1 cellular context compared by ENCODE assay signal in the genomic region with DNA sequence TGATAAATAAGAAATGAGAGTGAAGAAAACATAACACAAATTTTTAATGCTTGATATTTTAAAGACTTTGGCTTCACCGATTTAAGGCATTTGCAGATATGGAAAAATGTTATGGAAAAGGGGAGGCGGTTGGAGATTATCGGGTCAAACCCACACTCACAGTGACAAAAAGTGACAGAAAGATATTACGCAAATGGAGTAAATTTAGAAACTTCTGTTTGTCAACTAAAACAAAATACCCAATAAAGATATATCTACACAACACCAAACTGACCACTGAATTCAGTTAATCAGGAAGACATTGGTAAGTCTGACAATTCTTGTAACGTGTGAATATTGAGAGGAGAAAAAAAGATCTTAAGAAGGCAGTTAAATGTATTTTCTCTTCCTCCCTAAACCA.
A peak's percentile ranks its signal among the peaks of the same experiment; 100 is the strongest.
TF ChIP-seq lines count a peak whose summit lies in the region.

No MANE protein-coding gene starts in this region.

TF ChIP-seq in K562, 482 proteins besides CTCF, POLR2A, EP300 and RAD21 (continued from another document and continues in another):
- TF ChIP-seq, protein P1, sequence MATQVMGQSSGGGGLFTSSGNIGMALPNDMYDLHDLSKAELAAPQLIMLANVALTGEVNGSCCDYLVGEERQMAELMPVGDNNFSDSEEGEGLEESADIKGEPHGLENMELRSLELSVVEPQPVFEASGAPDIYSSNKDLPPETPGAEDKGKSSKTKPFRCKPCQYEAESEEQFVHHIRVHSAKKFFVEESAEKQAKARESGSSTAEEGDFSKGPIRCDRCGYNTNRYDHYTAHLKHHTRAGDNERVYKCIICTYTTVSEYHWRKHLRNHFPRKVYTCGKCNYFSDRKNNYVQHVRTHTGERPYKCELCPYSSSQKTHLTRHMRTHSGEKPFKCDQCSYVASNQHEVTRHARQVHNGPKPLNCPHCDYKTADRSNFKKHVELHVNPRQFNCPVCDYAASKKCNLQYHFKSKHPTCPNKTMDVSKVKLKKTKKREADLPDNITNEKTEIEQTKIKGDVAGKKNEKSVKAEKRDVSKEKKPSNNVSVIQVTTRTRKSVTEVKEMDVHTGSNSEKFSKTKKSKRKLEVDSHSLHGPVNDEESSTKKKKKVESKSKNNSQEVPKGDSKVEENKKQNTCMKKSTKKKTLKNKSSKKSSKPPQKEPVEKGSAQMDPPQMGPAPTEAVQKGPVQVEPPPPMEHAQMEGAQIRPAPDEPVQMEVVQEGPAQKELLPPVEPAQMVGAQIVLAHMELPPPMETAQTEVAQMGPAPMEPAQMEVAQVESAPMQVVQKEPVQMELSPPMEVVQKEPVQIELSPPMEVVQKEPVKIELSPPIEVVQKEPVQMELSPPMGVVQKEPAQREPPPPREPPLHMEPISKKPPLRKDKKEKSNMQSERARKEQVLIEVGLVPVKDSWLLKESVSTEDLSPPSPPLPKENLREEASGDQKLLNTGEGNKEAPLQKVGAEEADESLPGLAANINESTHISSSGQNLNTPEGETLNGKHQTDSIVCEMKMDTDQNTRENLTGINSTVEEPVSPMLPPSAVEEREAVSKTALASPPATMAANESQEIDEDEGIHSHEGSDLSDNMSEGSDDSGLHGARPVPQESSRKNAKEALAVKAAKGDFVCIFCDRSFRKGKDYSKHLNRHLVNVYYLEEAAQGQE (CRISPR knock-in tag; IDR thresholded peaks at IDR 0.05; ENCODE audit: low read depth) = no peak
- TF ChIP-seq MTA2 (IDR thresholded peaks at IDR 0.05; ENCODE audit: low read depth) = peak; percentile 30; the same call in 1 of the 2 replicates
- TF ChIP-seq HDAC6 (IDR thresholded peaks at IDR 0.05; ENCODE audit: low read depth, low read length) = no peak
- no peak for TF ChIP-seq HIVEP1 (CRISPR knock-in tag; IDR thresholded peaks at IDR 0.05)
- no peak for TF ChIP-seq ZNF324 (CRISPR knock-in tag; IDR thresholded peaks at IDR 0.05)
- TF ChIP-seq, protein P2, sequence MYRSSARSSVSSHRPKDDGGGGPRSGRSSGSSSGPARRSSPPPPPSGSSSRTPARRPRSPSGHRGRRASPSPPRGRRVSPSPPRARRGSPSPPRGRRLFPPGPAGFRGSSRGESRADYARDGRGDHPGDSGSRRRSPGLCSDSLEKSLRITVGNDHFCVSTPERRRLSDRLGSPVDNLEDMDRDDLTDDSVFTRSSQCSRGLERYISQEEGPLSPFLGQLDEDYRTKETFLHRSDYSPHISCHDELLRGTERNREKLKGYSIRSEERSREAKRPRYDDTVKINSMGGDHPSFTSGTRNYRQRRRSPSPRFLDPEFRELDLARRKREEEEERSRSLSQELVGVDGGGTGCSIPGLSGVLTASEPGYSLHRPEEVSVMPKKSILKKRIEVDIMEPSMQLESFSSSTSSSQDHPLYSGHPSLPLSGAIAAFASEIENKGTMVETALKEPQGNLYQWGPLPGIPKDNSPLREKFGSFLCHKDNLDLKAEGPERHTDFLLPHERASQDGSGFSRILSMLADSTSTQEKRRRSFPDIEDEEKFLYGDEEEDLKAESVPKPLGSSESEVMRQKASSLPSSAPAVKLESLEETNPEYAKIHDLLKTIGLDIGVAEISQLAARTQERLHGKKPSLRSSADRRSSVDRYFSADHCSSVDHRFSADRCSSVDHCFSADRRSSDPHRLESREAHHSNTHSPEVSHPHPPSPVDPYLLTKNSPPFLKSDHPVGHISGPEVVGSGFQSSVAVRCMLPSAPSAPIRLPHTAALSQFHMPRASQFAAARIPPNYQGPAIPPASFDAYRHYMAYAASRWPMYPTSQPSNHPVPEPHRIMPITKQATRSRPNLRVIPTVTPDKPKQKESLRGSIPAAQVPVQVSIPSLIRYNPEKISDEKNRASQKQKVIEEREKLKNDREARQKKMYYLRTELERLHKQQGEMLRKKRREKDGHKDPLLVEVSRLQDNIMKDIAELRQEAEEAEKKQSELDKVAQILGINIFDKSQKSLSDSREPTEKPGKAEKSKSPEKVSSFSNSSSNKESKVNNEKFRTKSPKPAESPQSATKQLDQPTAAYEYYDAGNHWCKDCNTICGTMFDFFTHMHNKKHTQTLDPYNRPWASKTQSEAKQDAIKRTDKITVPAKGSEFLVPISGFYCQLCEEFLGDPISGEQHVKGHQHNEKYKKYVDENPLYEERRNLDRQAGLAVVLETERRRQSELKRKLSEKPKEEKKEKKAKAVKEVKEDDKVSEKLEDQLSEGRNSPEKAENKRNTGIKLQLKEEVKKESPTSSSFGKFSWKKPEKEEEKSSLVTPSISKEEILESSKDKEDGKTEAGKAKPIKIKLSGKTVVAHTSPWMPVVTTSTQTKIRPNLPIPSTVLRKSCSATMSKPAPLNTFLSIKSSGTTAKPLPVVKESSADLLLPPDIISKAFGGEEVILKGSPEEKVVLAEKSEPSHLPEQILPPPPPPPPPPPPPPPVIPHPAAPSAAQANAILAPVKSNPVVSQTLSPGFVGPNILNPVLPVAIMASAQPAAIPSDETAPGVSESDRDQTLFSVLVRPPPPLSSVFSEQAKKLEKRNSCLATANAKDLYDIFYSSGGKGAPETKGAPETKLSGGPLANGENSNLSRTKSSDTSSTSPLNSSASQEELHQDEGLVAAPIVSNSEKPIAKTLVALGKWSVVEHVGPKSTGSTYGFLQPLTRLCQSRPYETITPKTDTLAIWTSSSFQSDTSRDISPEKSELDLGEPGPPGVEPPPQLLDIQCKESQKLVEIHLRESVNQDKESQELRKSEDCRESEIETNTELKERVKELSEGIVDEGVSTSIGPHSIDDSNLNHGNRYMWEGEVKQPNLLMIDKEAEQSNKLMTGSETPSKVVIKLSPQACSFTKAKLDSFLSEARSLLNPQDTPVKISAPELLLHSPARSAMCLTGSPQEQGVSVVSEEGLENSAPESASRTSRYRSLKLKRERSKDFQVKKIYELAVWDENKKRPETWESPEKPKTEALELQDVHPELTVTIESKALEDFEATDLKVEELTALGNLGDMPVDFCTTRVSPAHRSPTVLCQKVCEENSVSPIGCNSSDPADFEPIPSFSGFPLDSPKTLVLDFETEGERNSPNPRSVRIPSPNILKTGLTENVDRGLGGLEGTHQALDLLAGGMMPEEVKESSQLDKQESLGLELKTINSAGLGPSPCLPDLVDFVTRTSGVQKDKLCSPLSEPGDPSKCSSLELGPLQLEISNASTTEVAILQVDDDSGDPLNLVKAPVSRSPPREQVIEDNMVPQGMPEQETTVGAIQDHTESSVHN (IDR thresholded peaks at IDR 0.05; ENCODE audit: borderline replicate concordance in 1 of 2, low read depth in 1 of 2) = no peak
- TF ChIP-seq, protein P3, sequence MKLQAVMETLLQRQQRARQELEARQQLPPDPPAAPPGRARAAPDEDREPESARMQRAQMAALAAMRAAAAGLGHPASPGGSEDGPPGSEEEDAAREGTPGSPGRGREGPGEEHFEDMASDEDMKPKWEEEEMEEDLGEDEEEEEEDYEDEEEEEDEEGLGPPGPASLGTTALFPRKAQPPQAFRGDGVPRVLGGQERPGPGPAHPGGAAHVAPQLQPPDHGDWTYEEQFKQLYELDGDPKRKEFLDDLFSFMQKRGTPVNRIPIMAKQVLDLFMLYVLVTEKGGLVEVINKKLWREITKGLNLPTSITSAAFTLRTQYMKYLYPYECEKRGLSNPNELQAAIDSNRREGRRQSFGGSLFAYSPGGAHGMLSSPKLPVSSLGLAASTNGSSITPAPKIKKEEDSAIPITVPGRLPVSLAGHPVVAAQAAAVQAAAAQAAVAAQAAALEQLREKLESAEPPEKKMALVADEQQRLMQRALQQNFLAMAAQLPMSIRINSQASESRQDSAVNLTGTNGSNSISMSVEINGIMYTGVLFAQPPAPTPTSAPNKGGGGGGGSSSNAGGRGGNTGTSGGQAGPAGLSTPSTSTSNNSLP (IDR thresholded peaks at IDR 0.05; ENCODE audit: borderline replicate concordance, low read depth, low read length) = 0 out of 2 replicates have a peak, but pooled peaks have one; percentile 49
- no peak for TF ChIP-seq ZZZ3 (IDR thresholded peaks at IDR 0.05)
- TF ChIP-seq MAFG (tag; conservative IDR thresholded peaks at IDR 0.05) = no peak
- TF ChIP-seq CREBBP (IDR thresholded peaks at IDR 0.05; ENCODE audit: low read depth, low read length) = no peak
- no peak for TF ChIP-seq DMBX1 (CRISPR knock-in tag; IDR thresholded peaks at IDR 0.05; ENCODE audit: borderline replicate concordance)
- TF ChIP-seq CTBP1 (IDR thresholded peaks at IDR 0.05; ENCODE audit: borderline replicate concordance) = no peak
- TF ChIP-seq POLR2B (IDR thresholded peaks at IDR 0.05; ENCODE audit: low read depth, partially characterized antibody) = no peak
- no peak for TF ChIP-seq XRCC4 (IDR thresholded peaks at IDR 0.05; ENCODE audit: extremely low read depth, insufficient read depth, insufficient read length)
- no peak for TF ChIP-seq DNMT1 (IDR thresholded peaks at IDR 0.05)
- no peak for TF ChIP-seq ZNF408 (CRISPR knock-in tag; IDR thresholded peaks at IDR 0.05; ENCODE audit: low read depth)
- TF ChIP-seq ZFP30 (CRISPR knock-in tag; IDR thresholded peaks at IDR 0.05; ENCODE audit: borderline replicate concordance) = no peak
- no peak for TF ChIP-seq ZNF780A (CRISPR knock-in tag; IDR thresholded peaks at IDR 0.05)
- no peak for TF ChIP-seq MYNN (IDR thresholded peaks at IDR 0.05)
- no peak for TF ChIP-seq MYNN (CRISPR knock-in tag; IDR thresholded peaks at IDR 0.05)
- TF ChIP-seq FIP1L1 (IDR thresholded peaks at IDR 0.05; ENCODE audit: low read depth, low read length, poor library complexity, severe bottlenecking) = no peak
- TF ChIP-seq JUND (IDR thresholded peaks at IDR 0.05; ENCODE audit: borderline replicate concordance, low read depth, low read length) = peak; percentile 15; the same call in 1 of the 2 replicates
- TF ChIP-seq JUND (tag; IDR thresholded peaks at IDR 0.05; ENCODE audit: borderline replicate concordance, low read depth, low read length) = no peak; the same call in 2 of the 3 replicates
- TF ChIP-seq NFXL1 (CRISPR knock-in tag; IDR thresholded peaks at IDR 0.05) = no peak
- no peak for TF ChIP-seq HNRNPUL1 (IDR thresholded peaks at IDR 0.05; ENCODE audit: low read length)
- TF ChIP-seq CAMTA2 (CRISPR knock-in tag; conservative IDR thresholded peaks at IDR 0.05) = no peak
- TF ChIP-seq, protein P4, sequence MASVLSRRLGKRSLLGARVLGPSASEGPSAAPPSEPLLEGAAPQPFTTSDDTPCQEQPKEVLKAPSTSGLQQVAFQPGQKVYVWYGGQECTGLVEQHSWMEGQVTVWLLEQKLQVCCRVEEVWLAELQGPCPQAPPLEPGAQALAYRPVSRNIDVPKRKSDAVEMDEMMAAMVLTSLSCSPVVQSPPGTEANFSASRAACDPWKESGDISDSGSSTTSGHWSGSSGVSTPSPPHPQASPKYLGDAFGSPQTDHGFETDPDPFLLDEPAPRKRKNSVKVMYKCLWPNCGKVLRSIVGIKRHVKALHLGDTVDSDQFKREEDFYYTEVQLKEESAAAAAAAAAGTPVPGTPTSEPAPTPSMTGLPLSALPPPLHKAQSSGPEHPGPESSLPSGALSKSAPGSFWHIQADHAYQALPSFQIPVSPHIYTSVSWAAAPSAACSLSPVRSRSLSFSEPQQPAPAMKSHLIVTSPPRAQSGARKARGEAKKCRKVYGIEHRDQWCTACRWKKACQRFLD (CRISPR knock-in tag; IDR thresholded peaks at IDR 0.05) = peak; percentile 35; the same call in 1 of the 2 replicates
- TF ChIP-seq CBX1 (IDR thresholded peaks at IDR 0.05; ENCODE audit: low read depth) = no peak
- TF ChIP-seq, protein P5, sequence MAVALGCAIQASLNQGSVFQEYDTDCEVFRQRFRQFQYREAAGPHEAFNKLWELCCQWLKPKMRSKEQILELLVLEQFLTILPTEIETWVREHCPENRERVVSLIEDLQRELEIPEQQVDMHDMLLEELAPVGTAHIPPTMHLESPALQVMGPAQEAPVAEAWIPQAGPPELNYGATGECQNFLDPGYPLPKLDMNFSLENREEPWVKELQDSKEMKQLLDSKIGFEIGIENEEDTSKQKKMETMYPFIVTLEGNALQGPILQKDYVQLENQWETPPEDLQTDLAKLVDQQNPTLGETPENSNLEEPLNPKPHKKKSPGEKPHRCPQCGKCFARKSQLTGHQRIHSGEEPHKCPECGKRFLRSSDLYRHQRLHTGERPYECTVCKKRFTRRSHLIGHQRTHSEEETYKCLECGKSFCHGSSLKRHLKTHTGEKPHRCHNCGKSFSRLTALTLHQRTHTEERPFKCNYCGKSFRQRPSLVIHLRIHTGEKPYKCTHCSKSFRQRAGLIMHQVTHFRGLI (CRISPR knock-in tag; IDR thresholded peaks at IDR 0.05) = no peak
- TF ChIP-seq, protein P6, sequence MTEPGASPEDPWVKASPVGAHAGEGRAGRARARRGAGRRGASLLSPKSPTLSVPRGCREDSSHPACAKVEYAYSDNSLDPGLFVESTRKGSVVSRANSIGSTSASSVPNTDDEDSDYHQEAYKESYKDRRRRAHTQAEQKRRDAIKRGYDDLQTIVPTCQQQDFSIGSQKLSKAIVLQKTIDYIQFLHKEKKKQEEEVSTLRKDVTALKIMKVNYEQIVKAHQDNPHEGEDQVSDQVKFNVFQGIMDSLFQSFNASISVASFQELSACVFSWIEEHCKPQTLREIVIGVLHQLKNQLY (CRISPR knock-in tag; conservative IDR thresholded peaks at IDR 0.05) = no peak
- no peak for TF ChIP-seq MXI1 (IDR thresholded peaks at IDR 0.05; ENCODE audit: low read depth, low read length)
- TF ChIP-seq NFE2L1 (tag; IDR thresholded peaks at IDR 0.05; ENCODE audit: borderline replicate concordance, low read depth) = no peak
- no peak for TF ChIP-seq ARHGAP35 (IDR thresholded peaks at IDR 0.05; ENCODE audit: partially characterized antibody)
- no peak for TF ChIP-seq CHD4 (IDR thresholded peaks at IDR 0.05; ENCODE audit: insufficient read depth, insufficient replicate concordance, low read depth, low read length, poor library complexity, severe bottlenecking)
- TF ChIP-seq MYBL2 (IDR thresholded peaks at IDR 0.05; ENCODE audit: low read depth) = no peak
- TF ChIP-seq MYBL2 (CRISPR knock-in tag; IDR thresholded peaks at IDR 0.05; ENCODE audit: borderline replicate concordance) = no peak
- no peak for TF ChIP-seq KLF6 (CRISPR knock-in tag; IDR thresholded peaks at IDR 0.05; ENCODE audit: borderline replicate concordance)
- TF ChIP-seq SMAD2 (IDR thresholded peaks at IDR 0.05; ENCODE audit: low read depth, low read length) = no peak
- no peak for TF ChIP-seq KDM5B (IDR thresholded peaks at IDR 0.05; ENCODE audit: insufficient replicate concordance, low read depth, low read length)
- TF ChIP-seq MTA3 (IDR thresholded peaks at IDR 0.05; ENCODE audit: borderline replicate concordance) = no peak
- no peak for TF ChIP-seq SAFB (IDR thresholded peaks at IDR 0.05; ENCODE audit: borderline replicate concordance, low read depth, low read length)
- TF ChIP-seq MTA1 (IDR thresholded peaks at IDR 0.05; ENCODE audit: borderline replicate concordance) = no peak
- TF ChIP-seq ZC3H11A (IDR thresholded peaks at IDR 0.05; ENCODE audit: low read depth, low read length) = no peak
- TF ChIP-seq GTF2A2 (tag; IDR thresholded peaks at IDR 0.05) = no peak
- TF ChIP-seq SIN3A (IDR thresholded peaks at IDR 0.05; ENCODE audit: borderline replicate concordance in 2 of 2, control insufficient read depth in 1 of 2, low read depth in 2 of 2, low read length in 2 of 2) = no peak
